Comparison of ENCODE assay signal across 2 cellular contexts in the genomic region with DNA sequence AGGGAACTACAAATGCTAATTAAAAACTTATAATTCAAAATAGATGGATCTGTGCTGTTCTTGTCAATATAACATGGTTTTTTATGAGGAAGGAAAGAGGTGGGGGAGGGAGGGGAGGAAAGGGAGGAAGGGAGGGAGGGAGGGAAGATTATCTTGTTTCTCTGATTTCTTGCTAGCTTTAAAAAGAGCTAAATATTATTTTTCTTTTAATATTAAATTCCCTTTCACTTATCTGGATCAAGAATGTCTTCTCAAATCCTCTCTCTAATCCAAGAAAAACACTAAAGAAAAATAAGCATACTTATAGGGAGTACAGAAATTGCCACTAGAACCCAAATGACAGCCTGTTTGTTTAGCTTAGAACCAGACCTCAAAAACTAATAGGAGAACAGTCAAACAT.
A peak's percentile ranks its signal among the peaks of the same experiment; 100 is the strongest.
TF ChIP-seq lines count a peak whose summit lies in the region.

No MANE protein-coding gene starts in this region.

TF ChIP-seq in HepG2, 621 proteins besides CTCF, POLR2A, EP300 and RAD21:
- TF ChIP-seq HNRNPK (IDR thresholded peaks at IDR 0.05; ENCODE audit: low read depth, low read length, poor library complexity, severe bottlenecking) = peak; percentile 97
- no peak for TF ChIP-seq MATR3 (CRISPR knock-in tag; IDR thresholded peaks at IDR 0.05)
TF ChIP-seq in HepG2: peak in this region for 1.

TF ChIP-seq in K562, 482 proteins besides CTCF, POLR2A, EP300 and RAD21:
- TF ChIP-seq ZNF717 (CRISPR knock-in tag; IDR thresholded peaks at IDR 0.05) (no peak), PCBP2 (IDR thresholded peaks at IDR 0.05; ENCODE audit: low read depth, low read length, poor library complexity, severe bottlenecking) (peak; percentile 92), HNRNPK (IDR thresholded peaks at IDR 0.05; ENCODE audit: low read depth, low read length, poor library complexity, severe bottlenecking) (peak; percentile 93), BDP1 (IDR thresholded peaks at IDR 0.05; ENCODE audit: insufficient read depth, insufficient read length) (no peak), PPARD (CRISPR knock-in tag; IDR thresholded peaks at IDR 0.05) (no peak), PCBP1 (IDR thresholded peaks at IDR 0.05; ENCODE audit: low read depth, low read length, poor library complexity, severe bottlenecking) (peak; percentile 78), ETS2 (tag; IDR thresholded peaks at IDR 0.05; ENCODE audit: borderline replicate concordance, poor library complexity, severe bottlenecking) (no peak), FOXK2 (conservative IDR thresholded peaks at IDR 0.05 in 1 of 2, IDR thresholded peaks at IDR 0.05 in 1 of 2; ENCODE audit: low read depth in 2 of 2) (no peak), TEAD2 (tag; IDR thresholded peaks at IDR 0.05) (no peak)
- TF ChIP-seq, protein P1, sequence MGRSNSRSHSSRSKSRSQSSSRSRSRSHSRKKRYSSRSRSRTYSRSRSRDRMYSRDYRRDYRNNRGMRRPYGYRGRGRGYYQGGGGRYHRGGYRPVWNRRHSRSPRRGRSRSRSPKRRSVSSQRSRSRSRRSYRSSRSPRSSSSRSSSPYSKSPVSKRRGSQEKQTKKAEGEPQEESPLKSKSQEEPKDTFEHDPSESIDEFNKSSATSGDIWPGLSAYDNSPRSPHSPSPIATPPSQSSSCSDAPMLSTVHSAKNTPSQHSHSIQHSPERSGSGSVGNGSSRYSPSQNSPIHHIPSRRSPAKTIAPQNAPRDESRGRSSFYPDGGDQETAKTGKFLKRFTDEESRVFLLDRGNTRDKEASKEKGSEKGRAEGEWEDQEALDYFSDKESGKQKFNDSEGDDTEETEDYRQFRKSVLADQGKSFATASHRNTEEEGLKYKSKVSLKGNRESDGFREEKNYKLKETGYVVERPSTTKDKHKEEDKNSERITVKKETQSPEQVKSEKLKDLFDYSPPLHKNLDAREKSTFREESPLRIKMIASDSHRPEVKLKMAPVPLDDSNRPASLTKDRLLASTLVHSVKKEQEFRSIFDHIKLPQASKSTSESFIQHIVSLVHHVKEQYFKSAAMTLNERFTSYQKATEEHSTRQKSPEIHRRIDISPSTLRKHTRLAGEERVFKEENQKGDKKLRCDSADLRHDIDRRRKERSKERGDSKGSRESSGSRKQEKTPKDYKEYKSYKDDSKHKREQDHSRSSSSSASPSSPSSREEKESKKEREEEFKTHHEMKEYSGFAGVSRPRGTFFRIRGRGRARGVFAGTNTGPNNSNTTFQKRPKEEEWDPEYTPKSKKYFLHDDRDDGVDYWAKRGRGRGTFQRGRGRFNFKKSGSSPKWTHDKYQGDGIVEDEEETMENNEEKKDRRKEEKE (IDR thresholded peaks at IDR 0.05; ENCODE audit: borderline replicate concordance in 1 of 2, control insufficient read depth in 1 of 2, low read depth in 2 of 2, low read length in 1 of 2) = no peak
- TF ChIP-seq, protein P2, sequence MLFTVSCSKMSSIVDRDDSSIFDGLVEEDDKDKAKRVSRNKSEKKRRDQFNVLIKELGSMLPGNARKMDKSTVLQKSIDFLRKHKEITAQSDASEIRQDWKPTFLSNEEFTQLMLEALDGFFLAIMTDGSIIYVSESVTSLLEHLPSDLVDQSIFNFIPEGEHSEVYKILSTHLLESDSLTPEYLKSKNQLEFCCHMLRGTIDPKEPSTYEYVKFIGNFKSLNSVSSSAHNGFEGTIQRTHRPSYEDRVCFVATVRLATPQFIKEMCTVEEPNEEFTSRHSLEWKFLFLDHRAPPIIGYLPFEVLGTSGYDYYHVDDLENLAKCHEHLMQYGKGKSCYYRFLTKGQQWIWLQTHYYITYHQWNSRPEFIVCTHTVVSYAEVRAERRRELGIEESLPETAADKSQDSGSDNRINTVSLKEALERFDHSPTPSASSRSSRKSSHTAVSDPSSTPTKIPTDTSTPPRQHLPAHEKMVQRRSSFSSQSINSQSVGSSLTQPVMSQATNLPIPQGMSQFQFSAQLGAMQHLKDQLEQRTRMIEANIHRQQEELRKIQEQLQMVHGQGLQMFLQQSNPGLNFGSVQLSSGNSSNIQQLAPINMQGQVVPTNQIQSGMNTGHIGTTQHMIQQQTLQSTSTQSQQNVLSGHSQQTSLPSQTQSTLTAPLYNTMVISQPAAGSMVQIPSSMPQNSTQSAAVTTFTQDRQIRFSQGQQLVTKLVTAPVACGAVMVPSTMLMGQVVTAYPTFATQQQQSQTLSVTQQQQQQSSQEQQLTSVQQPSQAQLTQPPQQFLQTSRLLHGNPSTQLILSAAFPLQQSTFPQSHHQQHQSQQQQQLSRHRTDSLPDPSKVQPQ (CRISPR knock-in tag; IDR thresholded peaks at IDR 0.05; ENCODE audit: borderline replicate concordance) = no peak
- TF ChIP-seq, protein P3, sequence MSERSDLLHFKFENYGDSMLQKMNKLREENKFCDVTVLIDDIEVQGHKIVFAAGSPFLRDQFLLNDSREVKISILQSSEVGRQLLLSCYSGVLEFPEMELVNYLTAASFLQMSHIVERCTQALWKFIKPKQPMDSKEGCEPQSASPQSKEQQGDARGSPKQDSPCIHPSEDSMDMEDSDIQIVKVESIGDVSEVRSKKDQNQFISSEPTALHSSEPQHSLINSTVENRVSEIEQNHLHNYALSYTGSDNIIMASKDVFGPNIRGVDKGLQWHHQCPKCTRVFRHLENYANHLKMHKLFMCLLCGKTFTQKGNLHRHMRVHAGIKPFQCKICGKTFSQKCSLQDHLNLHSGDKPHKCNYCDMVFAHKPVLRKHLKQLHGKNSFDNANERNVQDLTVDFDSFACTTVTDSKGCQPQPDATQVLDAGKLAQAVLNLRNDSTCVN (CRISPR knock-in tag; IDR thresholded peaks at IDR 0.05) = no peak
